Comparison of ENCODE assay signal across 9 cellular contexts in the genomic region with DNA sequence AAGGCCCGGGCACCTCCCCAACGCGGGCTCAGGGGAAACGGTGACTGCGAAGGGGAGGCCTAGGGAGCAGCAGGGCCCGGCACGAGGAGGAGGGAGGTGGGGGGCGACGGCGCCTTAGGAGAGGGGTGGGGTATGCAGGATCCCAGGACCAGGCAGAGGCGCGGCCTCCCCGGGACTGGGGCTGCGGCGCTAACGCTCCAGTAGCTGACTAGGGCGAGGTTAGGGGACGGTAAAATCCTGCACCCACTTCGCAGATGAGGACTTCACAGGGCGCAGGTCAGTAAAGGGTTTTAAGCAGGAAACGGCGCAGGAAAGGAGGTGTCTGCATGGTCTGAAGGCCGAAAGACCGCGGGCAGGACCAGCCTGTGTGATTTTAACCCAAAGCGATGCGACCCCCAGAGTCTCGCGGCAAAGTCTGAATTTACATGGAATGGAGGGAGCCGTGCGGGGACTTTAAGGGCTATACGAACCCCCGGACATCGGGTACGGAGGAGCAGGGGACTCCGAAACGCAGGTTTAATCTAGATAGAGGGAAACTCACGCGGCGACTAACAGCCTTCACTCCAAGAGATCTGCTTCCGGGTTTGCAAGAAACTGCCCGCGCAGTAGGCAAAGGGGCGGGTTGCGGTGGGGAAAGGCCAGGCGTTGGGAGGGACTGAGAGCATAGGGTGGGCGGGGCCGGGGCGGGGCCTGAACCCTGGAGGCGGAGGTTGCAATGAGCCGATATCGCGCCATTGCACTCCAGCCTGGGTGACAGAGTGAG. TPM values are rescaled to one million over a fixed set of nuclear protein-coding genes. Genes with fewer than 3 reads are reported as not detected.
A peak's percentile ranks its signal among the peaks of the same experiment; 100 is the strongest.
DNase-seq lines count a peak whose midpoint lies in the region; ATAC-seq and TF ChIP-seq lines count a peak whose summit lies in the region.
"Had no signal": no experiment of that assay in that cellular context is flagged by ENCODE, and none has a peak within 500 bp of the region (broad histone marks: within the 10 kb centered on the region; RNA-seq: fewer than 3 reads in every experiment).

A gene (minus strand): TSS at position 588 of the 763 bp plus-strand sequence. CDS start 10,460 bp downstream, outside the sequence.

- intact Hi-C loops in CD4-positive, alpha-beta memory T cell (cut with micrococcal nuclease): loop anchor here (1.0 to 10.0 kb wide), 5 partner anchors 90 to 898 kb away; a partner anchor contains a TSS

- peaks cover 0 to 1% of the 10 kb centered on the region in 2 donors for H3K27me3 Mint-ChIP-seq in CD4-positive, alpha-beta memory T cell
- H3K27me3 Mint-ChIP-seq in activated naive CD4-positive, alpha-beta T cell treated with anti-CD3 and anti-CD28 coated beads, Interleukin-2, amount 10 ng/mL, durations not matched to agents 7 days and 5 days: no peaks in the 10 kb centered on the region
- H3K27me3 Mint-ChIP-seq in stimulated activated naive CD8-positive, alpha-beta T cell treated with anti-CD3 and anti-CD28 coated beads, Interleukin-15, amount 100 ng/mL, for 72 hours: no peaks in the 10 kb centered on the region

- H3K27ac Mint-ChIP-seq in CD4-positive, alpha-beta memory T cell: peak within 1 kb of the TSS; percentile 57 to 93 (median 88)
- H3K27ac Mint-ChIP-seq in activated naive CD4-positive, alpha-beta T cell treated with anti-CD3 and anti-CD28 coated beads, Interleukin-2, amount 10 ng/mL, durations not matched to agents 7 days and 5 days: peak within 1 kb of the TSS; percentile 92
- peak within 1 kb of the TSS; percentile 95 to 98 for H3K27ac Mint-ChIP-seq in stimulated activated naive CD8-positive, alpha-beta T cell treated with anti-CD3 and anti-CD28 coated beads, Interleukin-15, amount 100 ng/mL, for 72 hours

- peaks cover 20 to 48% (median 37%) of the 10 kb centered on the region in 4 donors for H3K4me1 Mint-ChIP-seq in CD4-positive, alpha-beta memory T cell
- peaks cover 40% of the 10 kb centered on the region for H3K4me1 Mint-ChIP-seq in activated naive CD4-positive, alpha-beta T cell treated with anti-CD3 and anti-CD28 coated beads, Interleukin-2, amount 10 ng/mL, durations not matched to agents 7 days and 5 days
- peaks cover 34% of the 10 kb centered on the region for H3K4me1 Mint-ChIP-seq in stimulated activated naive CD8-positive, alpha-beta T cell treated with anti-CD3 and anti-CD28 coated beads, Interleukin-15, amount 100 ng/mL, for 72 hours

- peaks cover 22 to 26% of the 10 kb centered on the region in 2 donors for H3K36me3 Mint-ChIP-seq in CD4-positive, alpha-beta memory T cell
- peaks cover 43% of the 10 kb centered on the region for H3K36me3 Mint-ChIP-seq in activated naive CD4-positive, alpha-beta T cell treated with anti-CD3 and anti-CD28 coated beads, Interleukin-2, amount 10 ng/mL, durations not matched to agents 7 days and 5 days

- TF ChIP-seq CTCF in RWPE2 (IDR thresholded peaks at IDR 0.05; ENCODE audit: poor library complexity, severe bottlenecking): no peak
- no peak for TF ChIP-seq CTCF in neutrophil (IDR thresholded peaks at IDR 0.05)

- no peaks in the 10 kb centered on the region for H3K36me3 ChIP-seq in CD4-positive, alpha-beta memory T cell (ENCODE audit: insufficient read depth, low read length)
- H3K36me3 ChIP-seq in RWPE2 (ENCODE audit: low read depth): 0 out of 2 replicates have a peak, but pooled peaks cover 4% of the 10 kb centered on the region
- H3K36me3 ChIP-seq in neutrophil: no peaks in the 10 kb centered on the region

- H3K4me1 ChIP-seq in CD4-positive, alpha-beta memory T cell (ENCODE audit: insufficient read depth, low read length): peaks cover 16% of the 10 kb centered on the region
- no peaks in the 10 kb centered on the region for H3K4me1 ChIP-seq in RWPE2 (ENCODE audit: insufficient read depth, poor library complexity, severe bottlenecking)
- H3K4me1 ChIP-seq in neutrophil (ENCODE audit: control insufficient read depth in 1 of 2, insufficient read depth in 1 of 2, low read depth in 1 of 2, low read length in 1 of 2): peaks cover 26 to 27% of the 10 kb centered on the region in 2 experiments

- peak within 1 kb of the TSS; percentile 53 for H3K27ac ChIP-seq in CD4-positive, alpha-beta memory T cell (ENCODE audit: low read depth, low read length)
- no peak within 1 kb of the TSS for H3K27ac ChIP-seq in RWPE2 (ENCODE audit: poor library complexity, severe bottlenecking)
- H3K27ac ChIP-seq in neutrophil: peak within 1 kb of the TSS; percentile 70

- peaks cover 0 to 3% of the 10 kb centered on the region in 2 donors for H3K9me3 ChIP-seq in CD4-positive, alpha-beta memory T cell (ENCODE audit: control insufficient read depth in 1 of 2, low read length in 2 of 2)
- peaks cover 11% of the 10 kb centered on the region for H3K9me3 ChIP-seq in RWPE2 (ENCODE audit: severe bottlenecking)
- peaks cover 5% of the 10 kb centered on the region for H3K9me3 ChIP-seq in neutrophil

- peaks cover 6 to 44% (median 28%) of the 10 kb centered on the region in 8 donors for H3K9me3 Mint-ChIP-seq in CD4-positive, alpha-beta memory T cell
- peaks cover 51% of the 10 kb centered on the region for H3K9me3 Mint-ChIP-seq in activated naive CD4-positive, alpha-beta T cell treated with anti-CD3 and anti-CD28 coated beads, Interleukin-2, amount 10 ng/mL, durations not matched to agents 7 days and 5 days
- H3K9me3 Mint-ChIP-seq in stimulated activated naive CD8-positive, alpha-beta T cell treated with anti-CD3 and anti-CD28 coated beads, Interleukin-15, amount 100 ng/mL, for 72 hours: peaks cover 37 to 43% of the 10 kb centered on the region in 2 donors

- H3K27me3 ChIP-seq in CD4-positive, alpha-beta memory T cell (ENCODE audit: insufficient read depth, low read length): no peaks in the 10 kb centered on the region
- H3K27me3 ChIP-seq in RWPE2 (ENCODE audit: insufficient read depth, poor library complexity, severe bottlenecking) (no peaks in the 10 kb centered on the region), neutrophil (no peaks in the 10 kb centered on the region)

- peak; percentile 66 for ATAC-seq in HG02610 (IDR thresholded peaks at IDR 0.05; ENCODE audit: unreplicated experiment)
- ATAC-seq in RWPE2 (ENCODE audit: low read depth): peak; percentile 76
- ATAC-seq in stimulated activated naive CD8-positive, alpha-beta T cell treated with anti-CD3 and anti-CD28 coated beads, Interleukin-15, amount 100 ng/mL, for 72 hours: peak; percentile 88

- CTCF ChIA-PET in CD4-positive, alpha-beta memory T cell (lab: Charles Lee; ENCODE audit: partially characterized antibody): no interaction called here
- CTCF ChIA-PET in activated naive CD4-positive, alpha-beta T cell treated with anti-CD3 and anti-CD28 coated beads, Interleukin-2, amount 10 ng/mL, durations not matched to agents 7 days and 5 days (lab: Charles Lee): interaction anchor here (0.6 to 1.4 kb wide), 2 partner anchors 15 to 600 kb away, joined by 3 to 4 read pairs; no protein-coding TSS in a partner anchor

- POLR2A ChIA-PET in CD4-positive, alpha-beta memory T cell (lab: Charles Lee; ENCODE audit: partially characterized antibody): interaction anchor here (1.0 to 1.3 kb wide), 2 partner anchors 173 to 328 kb away, joined by 3 to 4 read pairs; a partner anchor contains a TSS

- H3K4me3 Mint-ChIP-seq in CD4-positive, alpha-beta memory T cell: peak within 1 kb of the TSS; percentile 88 to 96 (median 92)
- H3K4me3 Mint-ChIP-seq in activated naive CD4-positive, alpha-beta T cell treated with anti-CD3 and anti-CD28 coated beads, Interleukin-2, amount 10 ng/mL, durations not matched to agents 7 days and 5 days: peak within 1 kb of the TSS; percentile 79
- H3K4me3 Mint-ChIP-seq in stimulated activated naive CD8-positive, alpha-beta T cell treated with anti-CD3 and anti-CD28 coated beads, Interleukin-15, amount 100 ng/mL, for 72 hours: peak within 1 kb of the TSS; percentile 88 to 93

- peak; percentile 71 to 89 (median 77) for DNase-seq in CD4-positive, alpha-beta memory T cell
- DNase-seq in RWPE2 (ENCODE audit: low spot score): peak; percentile 74
- DNase-seq in activated naive CD4-positive, alpha-beta T cell treated with anti-CD3 and anti-CD28 coated beads, Interleukin-2, amount 10 ng/mL, durations not matched to agents 7 days and 5 days: peak; percentile 91
- DNase-seq in globus pallidus (ENCODE audit: low spot score): peak; percentile 92
- peak; percentile 77 to 89 for DNase-seq in stimulated activated naive CD8-positive, alpha-beta T cell treated with anti-CD3 and anti-CD28 coated beads, Interleukin-15, amount 100 ng/mL, for 72 hours
- DNase-seq in HuH-7 (ENCODE audit: low spot score): no peak

- H3K4me3 ChIP-seq in CD4-positive, alpha-beta memory T cell (ENCODE audit: low read length in 2 of 2): peak within 1 kb of the TSS; percentile 73
- H3K4me3 ChIP-seq in RWPE2 (ENCODE audit: severe bottlenecking) (peak within 1 kb of the TSS; percentile 53), neutrophil (ENCODE audit: low read depth in 1 of 2, low read length in 1 of 2) (peak within 1 kb of the TSS; percentile 78)

RNA-seq across cellular contexts. Expression of the gene that starts here (rescaled TPM):
- 1 to 10 TPM; 8.2 to 8.7 TPM for total RNA-seq in CD4-positive, alpha-beta memory T cell
- 1 to 10 TPM; 6.6 to 6.7 TPM for polyA plus RNA-seq in CD4-positive, alpha-beta memory T cell
- total RNA-seq: HT1080 had no signal
